In the genomic region with DNA sequence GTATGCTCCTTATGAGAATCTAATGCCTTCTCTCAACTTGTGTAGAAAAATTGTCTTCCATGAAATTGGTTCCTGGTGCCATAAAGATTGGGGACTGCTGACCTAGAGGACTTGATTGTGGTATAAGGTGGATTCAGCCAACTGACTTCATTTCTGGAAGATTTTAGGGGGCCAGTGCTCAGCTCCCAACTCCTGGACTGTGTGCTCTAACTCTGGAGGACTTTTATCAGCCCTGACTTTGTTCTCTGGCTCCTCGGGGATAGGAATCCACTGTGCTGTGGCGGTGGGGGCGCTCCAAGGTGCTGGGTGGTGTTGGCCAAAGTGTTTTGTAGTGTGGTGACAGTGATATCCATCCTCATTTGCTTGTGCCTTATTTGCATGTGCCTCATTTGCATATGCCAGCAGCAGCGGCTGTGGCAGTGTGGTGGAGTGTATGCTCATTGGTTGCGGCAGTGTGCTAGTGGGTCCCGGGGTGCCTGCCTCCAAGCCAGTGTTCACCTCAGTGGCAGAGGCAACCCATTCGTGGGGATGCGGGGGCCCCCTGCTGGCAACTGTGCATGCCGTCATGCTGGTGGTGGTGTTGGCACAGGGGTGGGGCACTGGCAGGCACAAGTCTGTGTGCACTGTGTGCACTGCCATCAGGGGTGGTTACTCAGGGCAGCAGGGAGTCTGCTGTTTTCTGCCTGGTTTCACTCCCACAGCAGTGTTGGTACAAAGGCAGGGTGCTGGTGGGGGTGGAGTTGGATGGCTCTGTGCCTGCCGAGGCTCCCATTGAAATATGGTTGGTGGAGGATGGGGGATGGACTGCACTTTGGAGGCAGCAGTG, we compare ENCODE assay signal across 8 cellular contexts. TPM values are rescaled to one million over a fixed set of nuclear protein-coding genes. Genes with fewer than 3 reads are reported as not detected.
DNase-seq lines count a peak whose midpoint lies in the region; ATAC-seq and TF ChIP-seq lines count a peak whose summit lies in the region.

No MANE protein-coding gene starts in this region.

- no peaks in the 10 kb centered on the region for H3K27me3 Mint-ChIP-seq in activated CD4-positive, alpha-beta memory T cell treated with anti-CD3 and anti-CD28 coated beads, Interleukin-2, amount 10 ng/mL, durations not matched to agents 7 days and 5 days

- H3K36me3 ChIP-seq in testis (ENCODE audit: low read depth, missing control alignments): no peaks in the 10 kb centered on the region

- no peak for TF ChIP-seq POLR2A in testis (IDR thresholded peaks at IDR 0.05)

- TF ChIP-seq CTCF in testis (IDR thresholded peaks at IDR 0.05): no peak

- H3K36me3 Mint-ChIP-seq in activated CD4-positive, alpha-beta memory T cell treated with anti-CD3 and anti-CD28 coated beads, Interleukin-2, amount 10 ng/mL, durations not matched to agents 7 days and 5 days (ENCODE audit: low read depth): peaks cover 16% of the 10 kb centered on the region

- H3K4me1 Mint-ChIP-seq in activated CD4-positive, alpha-beta memory T cell treated with anti-CD3 and anti-CD28 coated beads, Interleukin-2, amount 10 ng/mL, durations not matched to agents 7 days and 5 days: no peaks in the 10 kb centered on the region

- POLR2A ChIA-PET in activated CD4-positive, alpha-beta memory T cell treated with anti-CD3 and anti-CD28 coated beads, Interleukin-2, amount 10 ng/mL, durations not matched to agents 7 days and 5 days (lab: Charles Lee): no interaction called here

- H3K4me3 Mint-ChIP-seq in activated CD4-positive, alpha-beta memory T cell treated with anti-CD3 and anti-CD28 coated beads, Interleukin-2, amount 10 ng/mL, durations not matched to agents 7 days and 5 days: no peak overlapping the region

- no peaks in the 10 kb centered on the region for H3K9me3 ChIP-seq in testis

- no peak overlapping the region for H3K4me3 ChIP-seq in testis

- no peak overlapping the region for H3K27ac ChIP-seq in testis

- H3K9me3 Mint-ChIP-seq in activated CD4-positive, alpha-beta memory T cell treated with anti-CD3 and anti-CD28 coated beads, Interleukin-2, amount 10 ng/mL, durations not matched to agents 7 days and 5 days: peaks cover 14% of the 10 kb centered on the region

- peaks cover 4% of the 10 kb centered on the region for H3K4me1 ChIP-seq in testis

- CTCF ChIA-PET in activated CD4-positive, alpha-beta memory T cell treated with anti-CD3 and anti-CD28 coated beads, Interleukin-2, amount 10 ng/mL, durations not matched to agents 7 days and 5 days (lab: Charles Lee): interaction anchor here (0.6 kb wide), 2 partner anchors 31 to 268 kb away, joined by 3 read pairs; no protein-coding TSS in a partner anchor

- H3K27me3 ChIP-seq in testis: no peaks in the 10 kb centered on the region

- intact Hi-C loops in testis (cut with DNase I; ENCODE audit: low total_unique reads): no loop called here

- WGBS in testis, 2 donors: 89 to 100% methylated on average over 3 to 10 of the region's 10 CpGs

- no peak overlapping the region for H3K27ac Mint-ChIP-seq in activated CD4-positive, alpha-beta memory T cell treated with anti-CD3 and anti-CD28 coated beads, Interleukin-2, amount 10 ng/mL, durations not matched to agents 7 days and 5 days

- ATAC-seq in HG02678 (IDR thresholded peaks at IDR 0.05; ENCODE audit: unreplicated experiment): no peak
- no peak for ATAC-seq in GM21515 (IDR thresholded peaks at IDR 0.05; ENCODE audit: unreplicated experiment)

- peak; percentile 17 for DNase-seq in stimulated activated CD4-positive, alpha-beta T cell treated with anti-CD3 and anti-CD28 coated beads, Interleukin-1b, Interleukin-23, amount 100 ng/mL, for 48 hours
- no peak for DNase-seq in stimulated activated CD4-positive, alpha-beta T cell treated with anti-CD3 and anti-CD28 coated beads, Interleukin-12 subunit alpha, Interleukin-12 subunit beta, amount 100 ng/mL, for 4 hours
- peak; percentile 25 for DNase-seq in activated CD4-positive, alpha-beta memory T cell treated with anti-CD3 and anti-CD28 coated beads, Interleukin-2, amount 10 ng/mL, durations not matched to agents 7 days and 5 days
- DNase-seq in iPS-NIHi7 (ENCODE audit: extremely low spot score) (peak; percentile 63), testis (peak; percentile 29), KG1 (lab: John Stamatoyannopoulos, UW) (no peak)

RNA-seq across cellular contexts. Expression of gene EHBP1, which starts 19.6 kb away (rescaled TPM):
- 10 to 100 TPM; 19.3 to 23.2 TPM for total RNA-seq in activated CD4-positive, alpha-beta memory T cell treated with anti-CD3 and anti-CD28 coated beads, Interleukin-2, amount 10 ng/mL, durations not matched to agents 7 days and 5 days
- total RNA-seq in testis: 10 to 100 TPM; 69.3 to 99.5 TPM
- 86.8 TPM for polyA plus RNA-seq in testis (ENCODE audit: insufficient read depth, low read depth, low replicate concordance)

Comparison
In these comparisons a context has a peak if more than half of its experiments do, and no peak if none do; other contexts are left out.
1. DNase-seq: peak in stimulated activated CD4-positive, alpha-beta T cell treated with anti-CD3 and anti-CD28 coated beads, Interleukin-1b, Interleukin-23, amount 100 ng/mL, for 48 hours (single experiment), activated CD4-positive, alpha-beta memory T cell treated with anti-CD3 and anti-CD28 coated beads, Interleukin-2, amount 10 ng/mL, durations not matched to agents 7 days and 5 days (single experiment), iPS-NIHi7 (single experiment) and testis (single experiment); none in stimulated activated CD4-positive, alpha-beta T cell treated with anti-CD3 and anti-CD28 coated beads, Interleukin-12 subunit alpha, Interleukin-12 subunit beta, amount 100 ng/mL, for 4 hours (single experiment) and KG1 (single experiment).